ENCODE assay signal across 9 cellular contexts in the genomic region with DNA sequence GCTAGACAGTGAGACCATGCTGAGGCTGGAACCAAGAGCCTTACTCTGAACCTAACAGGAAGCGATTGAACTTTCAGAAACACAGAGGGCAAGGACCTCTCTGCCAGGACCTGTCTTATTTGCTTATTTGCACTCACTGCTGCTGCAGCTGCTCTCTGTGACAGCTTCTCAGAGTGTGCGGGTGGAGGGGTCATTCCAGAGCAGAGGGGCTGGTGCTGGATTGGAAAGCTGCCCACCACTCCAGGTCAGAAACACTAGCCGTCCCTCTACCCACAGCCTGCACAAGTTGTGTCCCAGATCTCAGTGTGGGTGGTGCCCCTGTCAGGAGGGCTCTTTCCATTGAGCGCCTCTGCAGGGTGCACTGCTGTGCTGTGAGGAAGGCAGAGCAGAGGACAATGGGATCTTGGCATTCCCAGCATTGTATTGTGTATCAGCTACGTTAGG.
A peak's percentile ranks its signal among the peaks of the same experiment; 100 is the strongest.
DNase-seq lines count a peak whose midpoint lies in the region; ATAC-seq and TF ChIP-seq lines count a peak whose summit lies in the region.
"Had no signal": no experiment of that assay in that cellular context is flagged by ENCODE, and none has a peak within 500 bp of the region (broad histone marks: within the 10 kb centered on the region; RNA-seq: fewer than 3 reads in every experiment).

No MANE protein-coding gene starts in this region.

- in situ Hi-C loops in brain microvascular endothelial cell (cut with HindIII; ENCODE audit: low pct_ligation_motif_present, low sequenced_read_pairs) = no loop called here

- H3K4me1 ChIP-seq in heart left ventricle = peaks cover 10 to 99% (median 90%) of the 10 kb centered on the region in 12 donors
- peaks cover 46% of the 10 kb centered on the region for H3K4me1 ChIP-seq in vagina

- H3K9me3 ChIP-seq in heart left ventricle = no peaks in the 10 kb centered on the region
- H3K9me3 ChIP-seq in vagina = no peaks in the 10 kb centered on the region

- intact Hi-C loops in heart left ventricle (cut with DNase I) (loop anchor here in 1 of 10 donors (10.0 kb wide), 1 partner anchor 102 kb away; no protein-coding TSS in a partner anchor), vagina (cut with DNase I) (no loop called here)

- DNase-seq in COLO668 (lab: John Stamatoyannopoulos, UW; ENCODE audit: unreplicated experiment) = peak; percentile 8
- DNase-seq in heart left ventricle = no peak
- no peak for DNase-seq in SK-N-DZ (ENCODE audit: low spot score)
- no peak for DNase-seq in brain microvascular endothelial cell
- DNase-seq in vagina (ENCODE audit: extremely low spot score in 2 of 2) = no peak

- peak; percentile 85 for ATAC-seq in GM21423 (IDR thresholded peaks at IDR 0.05; ENCODE audit: unreplicated experiment)
- peak; percentile 65 for ATAC-seq in HG03521 (IDR thresholded peaks at IDR 0.05; ENCODE audit: unreplicated experiment)
- ATAC-seq in heart left ventricle = peak; percentile 34 to 75 (median 59)
- no peak; the same call in 2 of the 3 replicates for ATAC-seq in SK-N-SH treated with all-trans-retinoic acid at 6 μM for 48 hours

- no peak for TF ChIP-seq POLR2A in heart left ventricle (IDR thresholded peaks at IDR 0.05)
- no peak for TF ChIP-seq POLR2A in vagina (IDR thresholded peaks at IDR 0.05)

- H3K27ac ChIP-seq in heart left ventricle (peak overlapping the region in 8 of 12 donors; percentile 14 to 53 (median 49)), brain microvascular endothelial cell (no peak overlapping the region), vagina (no peak overlapping the region)
- H3K27ac ChIP-seq: VCaP had no signal

- H3K27me3 ChIP-seq in heart left ventricle (no peaks in the 10 kb centered on the region), brain microvascular endothelial cell (replicated peaks) (no peaks in the 10 kb centered on the region), vagina (no peaks in the 10 kb centered on the region)

- H3K36me3 ChIP-seq in heart left ventricle (no peaks in the 10 kb centered on the region), brain microvascular endothelial cell (replicated peaks) (no peaks in the 10 kb centered on the region), vagina (no peaks in the 10 kb centered on the region)

- WGBS in heart left ventricle, 4 donors = 35 to 51% (median 41%) methylated on average over 5 of the region's 5 CpGs

- no peak for TF ChIP-seq CTCF in heart left ventricle (IDR thresholded peaks at IDR 0.05)
- no peak for TF ChIP-seq CTCF in brain microvascular endothelial cell (IDR thresholded peaks at IDR 0.05; ENCODE audit: low read depth, low read length, missing control alignments)
- no peak for TF ChIP-seq CTCF in vagina (IDR thresholded peaks at IDR 0.05)

- no peak overlapping the region for H3K4me3 ChIP-seq in heart left ventricle
- H3K4me3 ChIP-seq in brain microvascular endothelial cell (ENCODE audit: low read depth, low read length) = no peak overlapping the region
- H3K4me3 ChIP-seq in vagina = no peak overlapping the region

TF ChIP-seq in SK-N-SH treated with all-trans-retinoic acid at 6 μM for 48 hours, 23 proteins besides CTCF, POLR2A, EP300 and RAD21:
- TF ChIP-seq ESRRG (CRISPR knock-in tag; IDR thresholded peaks at IDR 0.05) = no peak
- TF ChIP-seq ARNTL (CRISPR knock-in tag; IDR thresholded peaks at IDR 0.05; ENCODE audit: borderline replicate concordance, low read depth) = no peak
- no peak for TF ChIP-seq ZNF8 (CRISPR knock-in tag; IDR thresholded peaks at IDR 0.05)
- no peak for TF ChIP-seq GLIS3 (CRISPR knock-in tag; IDR thresholded peaks at IDR 0.05)
- TF ChIP-seq TSHZ2 (CRISPR knock-in tag; IDR thresholded peaks at IDR 0.05) = no peak
- TF ChIP-seq ZC3H10 (CRISPR knock-in tag; IDR thresholded peaks at IDR 0.05) = no peak
- TF ChIP-seq, protein P1, sequence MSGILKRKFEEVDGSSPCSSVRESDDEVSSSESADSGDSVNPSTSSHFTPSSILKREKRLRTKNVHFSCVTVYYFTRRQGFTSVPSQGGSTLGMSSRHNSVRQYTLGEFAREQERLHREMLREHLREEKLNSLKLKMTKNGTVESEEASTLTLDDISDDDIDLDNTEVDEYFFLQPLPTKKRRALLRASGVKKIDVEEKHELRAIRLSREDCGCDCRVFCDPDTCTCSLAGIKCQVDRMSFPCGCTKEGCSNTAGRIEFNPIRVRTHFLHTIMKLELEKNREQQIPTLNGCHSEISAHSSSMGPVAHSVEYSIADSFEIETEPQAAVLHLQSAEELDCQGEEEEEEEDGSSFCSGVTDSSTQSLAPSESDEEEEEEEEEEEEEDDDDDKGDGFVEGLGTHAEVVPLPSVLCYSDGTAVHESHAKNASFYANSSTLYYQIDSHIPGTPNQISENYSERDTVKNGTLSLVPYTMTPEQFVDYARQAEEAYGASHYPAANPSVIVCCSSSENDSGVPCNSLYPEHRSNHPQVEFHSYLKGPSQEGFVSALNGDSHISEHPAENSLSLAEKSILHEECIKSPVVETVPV (CRISPR knock-in tag; IDR thresholded peaks at IDR 0.05) = no peak
- TF ChIP-seq, protein P2, sequence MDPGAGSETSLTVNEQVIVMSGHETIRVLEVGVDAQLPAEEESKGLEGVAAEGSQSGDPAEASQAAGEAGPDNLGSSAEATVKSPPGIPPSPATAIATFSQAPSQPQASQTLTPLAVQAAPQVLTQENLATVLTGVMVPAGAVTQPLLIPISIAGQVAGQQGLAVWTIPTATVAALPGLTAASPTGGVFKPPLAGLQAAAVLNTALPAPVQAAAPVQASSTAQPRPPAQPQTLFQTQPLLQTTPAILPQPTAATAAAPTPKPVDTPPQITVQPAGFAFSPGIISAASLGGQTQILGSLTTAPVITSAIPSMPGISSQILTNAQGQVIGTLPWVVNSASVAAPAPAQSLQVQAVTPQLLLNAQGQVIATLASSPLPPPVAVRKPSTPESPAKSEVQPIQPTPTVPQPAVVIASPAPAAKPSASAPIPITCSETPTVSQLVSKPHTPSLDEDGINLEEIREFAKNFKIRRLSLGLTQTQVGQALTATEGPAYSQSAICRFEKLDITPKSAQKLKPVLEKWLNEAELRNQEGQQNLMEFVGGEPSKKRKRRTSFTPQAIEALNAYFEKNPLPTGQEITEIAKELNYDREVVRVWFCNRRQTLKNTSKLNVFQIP (CRISPR knock-in tag; IDR thresholded peaks at IDR 0.05; ENCODE audit: borderline replicate concordance, low read depth) = no peak
- TF ChIP-seq ZNF70 (CRISPR knock-in tag; IDR thresholded peaks at IDR 0.05) = no peak
- no peak for TF ChIP-seq ISL1 (CRISPR knock-in tag; IDR thresholded peaks at IDR 0.05)
- TF ChIP-seq BACH2 (CRISPR knock-in tag; IDR thresholded peaks at IDR 0.05; ENCODE audit: borderline replicate concordance) = no peak
- TF ChIP-seq ZFP3 (CRISPR knock-in tag; IDR thresholded peaks at IDR 0.05) = no peak
- no peak for TF ChIP-seq OSR1 (CRISPR knock-in tag; IDR thresholded peaks at IDR 0.05)
- TF ChIP-seq TCF4 (CRISPR knock-in tag; IDR thresholded peaks at IDR 0.05; ENCODE audit: borderline replicate concordance) = no peak
- TF ChIP-seq CSDC2 (CRISPR knock-in tag; IDR thresholded peaks at IDR 0.05) = no peak
- no peak for TF ChIP-seq PPARA (CRISPR knock-in tag; IDR thresholded peaks at IDR 0.05; ENCODE audit: borderline replicate concordance)
- TF ChIP-seq, protein P3, sequence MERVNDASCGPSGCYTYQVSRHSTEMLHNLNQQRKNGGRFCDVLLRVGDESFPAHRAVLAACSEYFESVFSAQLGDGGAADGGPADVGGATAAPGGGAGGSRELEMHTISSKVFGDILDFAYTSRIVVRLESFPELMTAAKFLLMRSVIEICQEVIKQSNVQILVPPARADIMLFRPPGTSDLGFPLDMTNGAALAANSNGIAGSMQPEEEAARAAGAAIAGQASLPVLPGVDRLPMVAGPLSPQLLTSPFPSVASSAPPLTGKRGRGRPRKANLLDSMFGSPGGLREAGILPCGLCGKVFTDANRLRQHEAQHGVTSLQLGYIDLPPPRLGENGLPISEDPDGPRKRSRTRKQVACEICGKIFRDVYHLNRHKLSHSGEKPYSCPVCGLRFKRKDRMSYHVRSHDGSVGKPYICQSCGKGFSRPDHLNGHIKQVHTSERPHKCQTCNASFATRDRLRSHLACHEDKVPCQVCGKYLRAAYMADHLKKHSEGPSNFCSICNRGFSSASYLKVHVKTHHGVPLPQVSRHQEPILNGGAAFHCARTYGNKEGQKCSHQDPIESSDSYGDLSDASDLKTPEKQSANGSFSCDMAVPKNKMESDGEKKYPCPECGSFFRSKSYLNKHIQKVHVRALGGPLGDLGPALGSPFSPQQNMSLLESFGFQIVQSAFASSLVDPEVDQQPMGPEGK (CRISPR knock-in tag; IDR thresholded peaks at IDR 0.05; ENCODE audit: borderline replicate concordance) = no peak
- no peak for TF ChIP-seq RARB (CRISPR knock-in tag; IDR thresholded peaks at IDR 0.05)

Comparison
In these comparisons a context has a peak if more than half of its experiments do, and no peak if none do; other contexts are left out.
1. H3K27ac ChIP-seq: peak in heart left ventricle (8 of 12); none in brain microvascular endothelial cell (single experiment) and vagina (single experiment).